Comparison of ENCODE assay signal across 29 cellular contexts in genomic region chr16:4578961-4579530, GRCh38. TPM values are rescaled to one million over a fixed set of nuclear protein-coding genes. Genes with fewer than 3 reads are reported as not detected.
DNase-seq lines count a peak whose midpoint lies in the region; ATAC-seq, FAIRE-seq and TF ChIP-seq lines count a peak whose summit lies in the region.
"Had no signal": no experiment of that assay in that cellular context is flagged by ENCODE, and none has a peak within 500 bp of the region (broad histone marks: within the 10 kb centered on the region; RNA-seq: fewer than 3 reads in every experiment).

No MANE protein-coding gene starts in this region.

- H3K27me3 Mint-ChIP-seq in naive thymus-derived CD8-positive, alpha-beta T cell: no peaks in the 10 kb centered on the region
- H3K27me3 Mint-ChIP-seq: activated CD4-positive, alpha-beta T cell treated with anti-CD3 and anti-CD28 coated beads, Interleukin-2, amount 10 ng/mL, durations not matched to agents 24 days and 14 days; B cell; naive B cell had no signal

- no peak overlapping the region for H3K4me3 Mint-ChIP-seq in naive thymus-derived CD8-positive, alpha-beta T cell
- H3K4me3 Mint-ChIP-seq: activated CD4-positive, alpha-beta T cell treated with anti-CD3 and anti-CD28 coated beads, Interleukin-2, amount 10 ng/mL, durations not matched to agents 24 days and 14 days; activated naive CD4-positive, alpha-beta T cell treated with anti-CD3 and anti-CD28 coated beads, Interleukin-2, amount 10 ng/mL, durations not matched to agents 7 days and 5 days; B cell; naive B cell; stimulated activated memory B cell treated with anti-CD40 and anti-IgM and Interleukin-4, amounts not matched to agents 10 μg/mL and 1 μg/mL and 100 μg/mL, for 72 hours had no signal

- BruUV-seq in PC-3 (replicated peaks; lab: Mats Ljungman, UMichigan): no TSS peak

- H3K9me3 Mint-ChIP-seq in naive thymus-derived CD8-positive, alpha-beta T cell: no peaks in the 10 kb centered on the region
- H3K9me3 Mint-ChIP-seq: activated CD4-positive, alpha-beta T cell treated with anti-CD3 and anti-CD28 coated beads, Interleukin-2, amount 10 ng/mL, durations not matched to agents 24 days and 14 days; activated naive CD4-positive, alpha-beta T cell treated with anti-CD3 and anti-CD28 coated beads, Interleukin-2, amount 10 ng/mL, durations not matched to agents 7 days and 5 days; naive B cell; stimulated activated memory B cell treated with anti-CD40 and anti-IgM and Interleukin-4, amounts not matched to agents 10 μg/mL and 1 μg/mL and 100 μg/mL, for 72 hours had no signal

- no peaks in the 10 kb centered on the region for H3K36me3 ChIP-seq in small intestine (ENCODE audit: control insufficient read depth in 2 of 2, insufficient read depth in 2 of 2, low read length in 2 of 2)
- H3K36me3 ChIP-seq in PC-3 (ENCODE audit: low read depth, low read length): no peaks in the 10 kb centered on the region
- H3K36me3 ChIP-seq: colonic mucosa, left lung, upper lobe of right lung had no signal

- no peak for TF ChIP-seq CTCF in PC-3 (conservative IDR thresholded peaks at IDR 0.05; ENCODE audit: low read depth, low read length)

- H3K4me3 ChIP-seq in small intestine (ENCODE audit: low read depth in 1 of 2, low read length in 2 of 2): no peak overlapping the region
- no peak overlapping the region for H3K4me3 ChIP-seq in PC-3 (ENCODE audit: low read length)
- H3K4me3 ChIP-seq: A549, colonic mucosa, GM12878, left lung, skin epidermis, upper lobe of right lung had no signal

- H3K27me3 ChIP-seq in small intestine (ENCODE audit: control insufficient read depth in 2 of 2, insufficient read depth in 2 of 2, low read length in 2 of 2) (no peaks in the 10 kb centered on the region), PC-3 (ENCODE audit: low read length) (no peaks in the 10 kb centered on the region)
- H3K27me3 ChIP-seq: colonic mucosa, left lung, upper lobe of right lung had no signal

- H3K36me3 Mint-ChIP-seq in naive thymus-derived CD8-positive, alpha-beta T cell: no peaks in the 10 kb centered on the region
- H3K36me3 Mint-ChIP-seq: activated naive CD4-positive, alpha-beta T cell treated with anti-CD3 and anti-CD28 coated beads, Interleukin-2, amount 10 ng/mL, durations not matched to agents 7 days and 5 days; naive B cell; stimulated activated memory B cell treated with anti-CD40 and anti-IgM and Interleukin-4, amounts not matched to agents 10 μg/mL and 1 μg/mL and 100 μg/mL, for 72 hours had no signal

- H4K20me1 ChIP-seq in PC-3 (ENCODE audit: low read length): no peaks in the 10 kb centered on the region

- H3K4me2 ChIP-seq in PC-3 (ENCODE audit: low read length): no peak overlapping the region
- H3K4me2 ChIP-seq: SK-N-SH had no signal

- H3F3A ChIP-seq in PC-3 (ENCODE audit: low read length, unreplicated experiment): no peaks in the 10 kb centered on the region

- POLR2A ChIA-PET in naive thymus-derived CD8-positive, alpha-beta T cell (lab: Charles Lee): interaction anchor here (0.6 to 1.5 kb wide), 5 partner anchors 16 to 287 kb away, joined by 3 to 7 read pairs (median 3); no protein-coding TSS in a partner anchor
- POLR2A ChIA-PET in PC-3 (lab: Charles Lee; ENCODE audit: unreplicated experiment): no interaction called here

- H3K79me2 ChIP-seq in PC-3 (ENCODE audit: low read length): no peaks in the 10 kb centered on the region

- H3K27ac Mint-ChIP-seq in naive thymus-derived CD8-positive, alpha-beta T cell: no peak overlapping the region
- H3K27ac Mint-ChIP-seq: activated CD4-positive, alpha-beta T cell treated with anti-CD3 and anti-CD28 coated beads, Interleukin-2, amount 10 ng/mL, durations not matched to agents 24 days and 14 days; activated naive CD4-positive, alpha-beta T cell treated with anti-CD3 and anti-CD28 coated beads, Interleukin-2, amount 10 ng/mL, durations not matched to agents 7 days and 5 days; B cell; stimulated activated memory B cell treated with anti-CD40 and anti-IgM and Interleukin-4, amounts not matched to agents 10 μg/mL and 1 μg/mL and 100 μg/mL, for 72 hours had no signal

- WGBS in small intestine, 3 donors: 50 to 85% (median 74%) methylated on average over 13 of the region's 13 CpGs

- H3K4me1 Mint-ChIP-seq in naive thymus-derived CD8-positive, alpha-beta T cell: peaks cover 0 to 6% (median 4%) of the 10 kb centered on the region in 4 donors
- H3K4me1 Mint-ChIP-seq: activated CD4-positive, alpha-beta T cell treated with anti-CD3 and anti-CD28 coated beads, Interleukin-2, amount 10 ng/mL, durations not matched to agents 24 days and 14 days; B cell; naive B cell; stimulated activated memory B cell treated with anti-CD40 and anti-IgM and Interleukin-4, amounts not matched to agents 10 μg/mL and 1 μg/mL and 100 μg/mL, for 72 hours had no signal

- no peaks in the 10 kb centered on the region for H3K9me2 ChIP-seq in PC-3 (replicated peaks; ENCODE audit: low read length)
- H3K9me2 ChIP-seq: SK-N-SH had no signal

- CTCF ChIA-PET in PC-3 (lab: Charles Lee): no interaction called here

- no peak overlapping the region for H2AFZ ChIP-seq in PC-3 (ENCODE audit: low read length)

- H3K27ac ChIP-seq in small intestine (ENCODE audit: low read depth in 1 of 2, low read length in 1 of 2) (no peak overlapping the region), PC-3 (ENCODE audit: low read length) (no peak overlapping the region)
- H3K27ac ChIP-seq: colonic mucosa, left lung, skin epidermis, upper lobe of right lung had no signal

- H3K9ac ChIP-seq in PC-3 (ENCODE audit: low read length): no peak overlapping the region
- H3K9ac ChIP-seq: SK-N-SH had no signal

- H3K4me1 ChIP-seq in small intestine (ENCODE audit: control insufficient read depth in 2 of 2, insufficient read depth in 1 of 2, low read depth in 1 of 2, low read length in 1 of 2): no peaks in the 10 kb centered on the region
- H3K4me1 ChIP-seq in PC-3 (ENCODE audit: insufficient read depth, low read length): peaks cover 11% of the 10 kb centered on the region
- H3K4me1 ChIP-seq: colonic mucosa, upper lobe of right lung had no signal

- no peaks in the 10 kb centered on the region for H3K9me3 ChIP-seq in small intestine (ENCODE audit: control insufficient read depth, low read depth)
- no peaks in the 10 kb centered on the region for H3K9me3 ChIP-seq in PC-3 (ENCODE audit: low read length)
- H3K9me3 ChIP-seq: A549, colonic mucosa, left lung, SK-N-SH, upper lobe of right lung had no signal

- no peak for ATAC-seq in naive thymus-derived CD8-positive, alpha-beta T cell
- no peak for ATAC-seq in PC-3
- ATAC-seq: esophagus mucosa; GM12878; left lung; stimulated activated memory B cell treated with anti-CD40 and anti-IgM and Interleukin-4, amounts not matched to agents 10 μg/mL and 1 μg/mL and 100 μg/mL, for 72 hours; upper lobe of right lung had no signal

- no peak for FAIRE-seq in small intestine (lab: Jason Lieb, UNC)
- FAIRE-seq: A549, frontal cortex, GM12878, H1 had no signal

- intact Hi-C loops in PC-3 (cut with micrococcal nuclease): no loop called here

- DNase-seq in NCI-H2171 treated with DMSO at 0.1 percent for 48 hours (lab: John Stamatoyannopoulos, UW) (peak; percentile 47), NCI-H2171 (lab: John Stamatoyannopoulos, UW) (no peak), NCI-H2029 treated with DMSO at 0.1 percent for 48 hours (lab: John Stamatoyannopoulos, UW) (peak; percentile 44), NCI-H774 (lab: John Stamatoyannopoulos, UW) (peak; percentile 82), mucosa of gallbladder (ENCODE audit: low spot score) (no peak), small intestine (no peak), PC-3 (no peak)
- no peak for DNase-seq in naive thymus-derived CD8-positive, alpha-beta T cell
- DNase-seq: activated CD4-positive, alpha-beta T cell treated with anti-CD3 and anti-CD28 coated beads, Interleukin-2, amount 10 ng/mL, durations not matched to agents 24 days and 14 days; activated naive CD4-positive, alpha-beta T cell treated with anti-CD3 and anti-CD28 coated beads, Interleukin-2, amount 10 ng/mL, durations not matched to agents 7 days and 5 days; amygdala; colonic mucosa; effector memory CD4-positive, alpha-beta T cell; left lung; mesendoderm; naive B cell; NCI-H524 treated with DMSO at 0.1 percent for 48 hours; SK-N-SH; stimulated activated CD4-positive, alpha-beta T cell treated with anti-CD3 and anti-CD28 coated beads, Interleukin-1b, Interleukin-23, amount 100 ng/mL, for 48 hours; T-helper 2 cell; upper lobe of right lung had no signal

RNA-seq across cellular contexts. Expression of gene C16orf96, which starts 22.9 kb away (rescaled TPM):
- total RNA-seq in mucosa of gallbladder (0.06 TPM), PC-3 (2014; rRNA removed) (not detected in 2 replicates)
- under 1 TPM in 1 of 3 donors, not detected in 2; 0.03 TPM for polyA plus RNA-seq in small intestine
- under 1 TPM; 0.38 to 0.52 TPM for total RNA-seq in naive thymus-derived CD8-positive, alpha-beta T cell
- polyA plus RNA-seq in naive thymus-derived CD8-positive, alpha-beta T cell: under 1 TPM in 2 of 3 donors, not detected in 1; 0.07 to 0.08 TPM
- total RNA-seq: activated CD4-positive, alpha-beta T cell treated with anti-CD3 and anti-CD28 coated beads, Interleukin-2, amount 10 ng/mL, durations not matched to agents 24 days and 14 days had no signal

RNA-seq across cellular contexts. Expression of gene UBALD1, which starts 35.6 kb away (rescaled TPM):
- 49.1 TPM for total RNA-seq in mucosa of gallbladder
- polyA plus RNA-seq in small intestine: 10 to 100 TPM; 21.7 to 27.8 (median 25.3) TPM
- 10 to 100 TPM; 26.0 to 27.4 TPM for total RNA-seq in naive thymus-derived CD8-positive, alpha-beta T cell
- polyA plus RNA-seq in naive thymus-derived CD8-positive, alpha-beta T cell: 1 to 10 TPM; 2.5 to 3.9 (median 2.7) TPM
- 24.6 and 28.2 TPM in 2 replicates for total RNA-seq in PC-3 (2014; rRNA removed)

RNA-seq across cellular contexts. Expression of gene CDIP1, which starts 40.5 kb away (rescaled TPM):
- total RNA-seq in mucosa of gallbladder: 38.7 TPM
- polyA plus RNA-seq in small intestine: 10 to 100 TPM; 26.5 to 49.9 (median 37.0) TPM
- 10 to 100 TPM; 23.4 to 25.5 TPM for total RNA-seq in naive thymus-derived CD8-positive, alpha-beta T cell
- polyA plus RNA-seq in naive thymus-derived CD8-positive, alpha-beta T cell: 10 to 100 TPM; 18.2 to 25.3 (median 25.0) TPM
- 7.1 and 8.7 TPM in 2 replicates for total RNA-seq in PC-3 (2014; rRNA removed)

RNA-seq across cellular contexts. Expression of gene MGRN1, which starts 45.6 kb away (rescaled TPM):
- 127 TPM for total RNA-seq in mucosa of gallbladder
- polyA plus RNA-seq in small intestine: 10 to 100 TPM; 21.1 to 25.6 (median 25.5) TPM
- 10 to 100 TPM; 66.4 to 70.5 TPM for total RNA-seq in naive thymus-derived CD8-positive, alpha-beta T cell
- 1 to 10 TPM; 4.5 to 5.8 (median 5.6) TPM for polyA plus RNA-seq in naive thymus-derived CD8-positive, alpha-beta T cell
- total RNA-seq in PC-3 (2014; rRNA removed): 22.7 and 38.2 TPM in 2 replicates

Comparison
In these comparisons a context has a peak if more than half of its experiments do, and no peak if none do; other contexts are left out.
1. DNase-seq: peak in NCI-H2171 treated with DMSO at 0.1 percent for 48 hours (single experiment), NCI-H2029 treated with DMSO at 0.1 percent for 48 hours (single experiment) and NCI-H774 (single experiment); none in NCI-H2171 (single experiment), mucosa of gallbladder (single experiment), small intestine (single experiment), naive thymus-derived CD8-positive, alpha-beta T cell (0 of 10) and PC-3 (single experiment).